ENCODE assay signal across 1 cellular context in the genomic region with DNA sequence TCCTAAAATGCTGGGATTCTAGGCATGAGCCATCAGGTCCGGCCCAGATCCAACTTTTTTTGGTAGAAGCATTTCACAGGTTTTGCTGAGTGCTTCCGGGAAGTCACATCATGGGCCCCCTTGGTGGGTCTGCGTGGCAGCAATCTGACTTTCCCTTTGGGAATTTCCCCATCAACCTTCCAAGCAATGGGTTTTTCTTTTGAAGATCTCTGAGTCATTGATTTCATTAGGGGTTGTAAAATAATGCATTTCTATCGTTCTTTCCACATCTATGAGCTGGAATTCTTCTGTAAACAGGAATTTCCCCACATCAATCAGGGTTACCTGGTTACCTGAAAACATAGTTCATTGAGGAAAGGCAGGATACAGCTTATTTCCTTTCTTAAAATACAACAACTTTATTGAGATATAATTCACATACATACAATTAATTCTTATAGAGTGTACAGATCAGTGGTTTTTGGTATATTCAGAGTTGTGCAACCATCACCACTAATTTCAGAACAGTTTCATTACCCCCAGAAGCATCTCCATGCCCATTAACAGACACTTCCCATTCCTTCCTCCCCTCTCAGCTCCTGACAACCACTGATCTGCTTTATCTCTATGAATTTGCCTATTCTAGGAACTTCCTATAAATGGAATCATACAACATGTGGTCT.
TF ChIP-seq lines count a peak whose summit lies in the region.

No MANE protein-coding gene starts in this region.

TF ChIP-seq in GM23338, 12 proteins besides CTCF, POLR2A, EP300 and RAD21:
- TF ChIP-seq, protein P1, sequence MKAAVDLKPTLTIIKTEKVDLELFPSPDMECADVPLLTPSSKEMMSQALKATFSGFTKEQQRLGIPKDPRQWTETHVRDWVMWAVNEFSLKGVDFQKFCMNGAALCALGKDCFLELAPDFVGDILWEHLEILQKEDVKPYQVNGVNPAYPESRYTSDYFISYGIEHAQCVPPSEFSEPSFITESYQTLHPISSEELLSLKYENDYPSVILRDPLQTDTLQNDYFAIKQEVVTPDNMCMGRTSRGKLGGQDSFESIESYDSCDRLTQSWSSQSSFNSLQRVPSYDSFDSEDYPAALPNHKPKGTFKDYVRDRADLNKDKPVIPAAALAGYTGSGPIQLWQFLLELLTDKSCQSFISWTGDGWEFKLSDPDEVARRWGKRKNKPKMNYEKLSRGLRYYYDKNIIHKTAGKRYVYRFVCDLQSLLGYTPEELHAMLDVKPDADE (IDR thresholded peaks at IDR 0.05): no peak
- TF ChIP-seq STAT1 (IDR thresholded peaks at IDR 0.05; ENCODE audit: unreplicated experiment): no peak
